8 cellular contexts compared by ENCODE assay signal in genomic region chrX:3651272-3651671, GRCh38.
A peak's percentile ranks its signal among the peaks of the same experiment; 100 is the strongest.
DNase-seq lines count a peak whose midpoint lies in the region; ATAC-seq, FAIRE-seq and TF ChIP-seq lines count a peak whose summit lies in the region.

No MANE protein-coding gene starts in this region.

- peaks cover 14% of the 10 kb centered on the region for H3K36me3 Mint-ChIP-seq in CD4-positive, CD25-positive, alpha-beta regulatory T cell

- H2AFZ ChIP-seq in HepG2 (ENCODE audit: low read length) = no peak overlapping the region

- H3K4me3 Mint-ChIP-seq in CD4-positive, CD25-positive, alpha-beta regulatory T cell = no peak overlapping the region

- POLR2A ChIA-PET in HepG2 (lab: Yijun Ruan, JAX) = no interaction called here

- no peak for ATAC-seq in CD4-positive, CD25-positive, alpha-beta regulatory T cell (ENCODE audit: low read depth in 2 of 2)
- ATAC-seq in HepG2 (no peak), HG03521 (IDR thresholded peaks at IDR 0.05; ENCODE audit: unreplicated experiment) (no peak), GM18505 (IDR thresholded peaks at IDR 0.05; ENCODE audit: unreplicated experiment) (no peak), HG03159 (IDR thresholded peaks at IDR 0.05; ENCODE audit: unreplicated experiment) (no peak)

- TF ChIP-seq RAD21 in HepG2 (CRISPR knock-in tag; IDR thresholded peaks at IDR 0.05) = no peak

- no peak overlapping the region for H3K9ac ChIP-seq in HepG2 (ENCODE audit: insufficient read depth, low read depth, low read length)

- no peaks in the 10 kb centered on the region for H3K4me1 ChIP-seq in CD4-positive, CD25-positive, alpha-beta regulatory T cell (ENCODE audit: control insufficient read depth, insufficient read depth, low read length, poor library complexity, severe bottlenecking)
- H3K4me1 ChIP-seq in adrenal gland (replicated peaks in 1 of 2) (no peaks in the 10 kb centered on the region), HepG2 (ENCODE audit: insufficient read depth, low read length) (no peaks in the 10 kb centered on the region)

- in situ Hi-C loops in HepG2 (cut with HindIII; ENCODE audit: extremely low pct_ligation_motif_present, low pct_unique_long_range_greater_than_20kb) = loop anchor here (25.0 kb wide), 1 partner anchor 161 kb away; no protein-coding TSS in a partner anchor

- H3K4me1 Mint-ChIP-seq in CD4-positive, CD25-positive, alpha-beta regulatory T cell = peaks cover 0 to 7% (median 5%) of the 10 kb centered on the region in 4 donors

- 21 to 45% (median 29%) methylated on average over 4 of the region's 4 CpGs for WGBS in adrenal gland, 4 donors
- 0% methylated on average over 4 of the region's 4 CpGs for WGBS in HepG2 (ENCODE audit: low lambda C conversion rate)

- CTCF ChIA-PET in HepG2 (lab: Yijun Ruan, JAX; ENCODE audit: low intra/inter-chr PET ratio, low total read pairs) = interaction anchor here (1.0 kb wide), 1 partner anchor 161 kb away, joined by 7 read pairs; no protein-coding TSS in a partner anchor

- peak in 2 of 3 donors; percentile 33 to 55 for DNase-seq in CD4-positive, CD25-positive, alpha-beta regulatory T cell
- DNase-seq in HT-29 (ENCODE audit: low spot score) (peak; percentile 49), adrenal gland (no peak), HepG2 (ENCODE audit: low spot score) (no peak)
- no peak for DNase-seq in activated naive CD4-positive, alpha-beta T cell treated with Interleukin-2 at 50 U/mL for 16 hours

- H3K9me3 Mint-ChIP-seq in CD4-positive, CD25-positive, alpha-beta regulatory T cell = no peaks in the 10 kb centered on the region

- no peak for FAIRE-seq in HepG2 (lab: Jason Lieb, UNC)

- TF ChIP-seq EP300 in HepG2 (IDR thresholded peaks at IDR 0.05; ENCODE audit: low read depth in 2 of 2, low read length in 2 of 2) (no peak), HepG2 (CRISPR knock-in tag; IDR thresholded peaks at IDR 0.05; ENCODE audit: borderline replicate concordance) (no peak)

- no peaks in the 10 kb centered on the region for H4K20me1 ChIP-seq in HepG2 (ENCODE audit: insufficient read depth, low read length)

- no peaks in the 10 kb centered on the region for H3K27me3 ChIP-seq in CD4-positive, CD25-positive, alpha-beta regulatory T cell (ENCODE audit: control insufficient read depth, insufficient read depth, low read length)
- H3K27me3 ChIP-seq in adrenal gland (peaks cover 3% of the 10 kb centered on the region), HepG2 (ENCODE audit: control insufficient read depth in 1 of 2, insufficient read depth in 2 of 2, low read length in 2 of 2) (no peaks in the 10 kb centered on the region)

- no peaks in the 10 kb centered on the region for H3K9me3 ChIP-seq in CD4-positive, CD25-positive, alpha-beta regulatory T cell (ENCODE audit: control insufficient read depth in 2 of 2, low read length in 2 of 2)
- H3K9me3 ChIP-seq in adrenal gland (replicated peaks in 1 of 3) = no peaks in the 10 kb centered on the region
- H3K9me3 ChIP-seq in HepG2 (ENCODE audit: low read length) = no peaks in the 10 kb centered on the region

- no peaks in the 10 kb centered on the region for H3K79me2 ChIP-seq in HepG2 (ENCODE audit: insufficient read depth, low read length)

- H3K36me3 ChIP-seq in CD4-positive, CD25-positive, alpha-beta regulatory T cell (ENCODE audit: control insufficient read depth, insufficient read depth, low read length) = peaks cover 29% of the 10 kb centered on the region
- H3K36me3 ChIP-seq in adrenal gland (replicated peaks in 1 of 2) = no peaks in the 10 kb centered on the region
- no peaks in the 10 kb centered on the region for H3K36me3 ChIP-seq in HepG2 (replicated peaks in 1 of 2; ENCODE audit: control insufficient read depth in 1 of 2, insufficient read depth in 2 of 2, low read length in 2 of 2)

- BruUV-seq in HepG2 (replicated peaks; lab: Mats Ljungman, UMichigan) = no TSS peak

- no peak overlapping the region for H3K27ac ChIP-seq in CD4-positive, CD25-positive, alpha-beta regulatory T cell (ENCODE audit: insufficient read depth, low read length, poor library complexity, severe bottlenecking)
- H3K27ac ChIP-seq in adrenal gland = no peak overlapping the region
- no peak overlapping the region for H3K27ac ChIP-seq in HepG2 (ENCODE audit: extremely low read length, insufficient read depth, low read length)

- TF ChIP-seq CTCF in adrenal gland (IDR thresholded peaks at IDR 0.05) (peak; percentile 28 to 60 (median 42)), HepG2 (CRISPR knock-in tag; IDR thresholded peaks at IDR 0.05) (0 out of 2 replicates have a peak, but pooled peaks have one; percentile 7)

- H3K27ac Mint-ChIP-seq in CD4-positive, CD25-positive, alpha-beta regulatory T cell = no peak overlapping the region

- H3K4me2 ChIP-seq in HepG2 (ENCODE audit: low read depth, low read length) = no peak overlapping the region

- intact Hi-C loops in adrenal gland (cut with DNase I) (no loop called here), HepG2 (cut with micrococcal nuclease; ENCODE audit: unreplicated experiment) (no loop called here)

- no peak overlapping the region for H3K4me3 ChIP-seq in CD4-positive, CD25-positive, alpha-beta regulatory T cell (ENCODE audit: low read depth, low read length)
- H3K4me3 ChIP-seq in adrenal gland (no peak overlapping the region), HepG2 (replicated peaks in 1 of 3; ENCODE audit: insufficient read depth in 1 of 3, low read depth in 2 of 3, low read length in 3 of 3) (no peak overlapping the region)

- no peaks in the 10 kb centered on the region for H3K27me3 Mint-ChIP-seq in CD4-positive, CD25-positive, alpha-beta regulatory T cell

- TF ChIP-seq POLR2A in adrenal gland (IDR thresholded peaks at IDR 0.05) = no peak
- no peak for TF ChIP-seq POLR2A in HepG2 (IDR thresholded peaks at IDR 0.05; ENCODE audit: insufficient read depth in 1 of 2, low read depth in 2 of 2, low read length in 2 of 2)
- TF ChIP-seq POLR2A in GM18505 (IDR thresholded peaks at IDR 0.05; ENCODE audit: borderline replicate concordance, extremely low read depth, insufficient read depth, insufficient read length) = no peak

TF ChIP-seq in HepG2, 621 proteins besides CTCF, POLR2A, EP300 and RAD21:
- TF ChIP-seq TARDBP (CRISPR knock-in tag; IDR thresholded peaks at IDR 0.05) (no peak), ZNF432 (CRISPR knock-in tag; IDR thresholded peaks at IDR 0.05; ENCODE audit: borderline replicate concordance) (no peak), STAG1 (CRISPR knock-in tag; IDR thresholded peaks at IDR 0.05) (peak; percentile 27; the same call in 1 of the 2 replicates), ETV5 (CRISPR knock-in tag; IDR thresholded peaks at IDR 0.05; ENCODE audit: borderline replicate concordance) (no peak)

Comparison
In these comparisons a context has a peak if more than half of its experiments do, and no peak if none do; other contexts are left out.
1. DNase-seq: peak in CD4-positive, CD25-positive, alpha-beta regulatory T cell (2 of 3) and HT-29 (single experiment); none in adrenal gland (0 of 7), HepG2 (single experiment) and activated naive CD4-positive, alpha-beta T cell treated with Interleukin-2 at 50 U/mL for 16 hours (single experiment).